Comparison of ENCODE assay signal across 18 cellular contexts in genomic region chr3:52430416-52430810, GRCh38. TPM values are rescaled to one million over a fixed set of nuclear protein-coding genes. Genes with fewer than 3 reads are reported as not detected.
"Had no signal": no experiment of that assay in that cellular context is flagged by ENCODE, and none has a peak within 500 bp of the region (broad histone marks: within the 10 kb centered on the region; RNA-seq: fewer than 3 reads in every experiment).

No MANE protein-coding gene starts in this region.

- H3K36me3 ChIP-seq: esophagus muscularis mucosa, prostate gland, tibial nerve had no signal

- H3K4me1 Mint-ChIP-seq: stimulated activated naive B cell treated with anti-CD40 and anti-IgM and Interleukin-4, amounts not matched to agents 10 μg/mL and 1 μg/mL and 100 μg/mL, for 72 hours had no signal

- ATAC-seq: activated CD4-positive, CD25-positive, alpha-beta regulatory T cell treated with anti-CD3 and anti-CD28 coated beads, Interleukin-2, amount 50 U/mL, for 24 hours; left colon; SK-N-SH treated with all-trans-retinoic acid at 6 μM for 48 hours; stimulated activated naive B cell treated with anti-CD40 and anti-IgM and Interleukin-4, amounts not matched to agents 10 μg/mL and 1 μg/mL and 100 μg/mL, for 72 hours had no signal

- H3K4me1 ChIP-seq: prostate gland had no signal

- H3K27ac ChIP-seq: prostate gland had no signal

- H3K27me3 ChIP-seq: esophagus muscularis mucosa, tibial nerve had no signal

- FAIRE-seq: astrocyte, endometrium had no signal

- DNase-seq: activated naive CD4-positive, alpha-beta T cell treated with anti-CD3 and anti-CD28 coated beads, Interleukin-2, amount 50 U/mL, for 16 hours; glutamatergic neuron; mesendoderm; SHP77 treated with DMSO at 0.1 percent for 48 hours; stimulated activated naive B cell treated with anti-CD40 and anti-IgM and Interleukin-4, amounts not matched to agents 10 μg/mL and 1 μg/mL and 100 μg/mL, for 72 hours; T-helper 1 cell; T1000 had no signal

- H3K9me3 ChIP-seq: esophagus muscularis mucosa, prostate gland, tibial nerve had no signal

- H3K9me3 Mint-ChIP-seq: activated T-helper 2 cell treated with anti-CD3 and anti-CD28 coated beads, Interferon-gamma antibody, Interleukin-2, Interleukin-4, amounts not matched to agents 10 μg/mL and 5 μg/mL and 100 μg/mL, durations not matched to agents 14 hours and 24 hours and 36 hours; stimulated activated naive B cell treated with anti-CD40 and anti-IgM and Interleukin-4, amounts not matched to agents 10 μg/mL and 1 μg/mL and 100 μg/mL, for 72 hours had no signal

- H3K27ac Mint-ChIP-seq: activated T-helper 2 cell treated with anti-CD3 and anti-CD28 coated beads, Interferon-gamma antibody, Interleukin-2, Interleukin-4, amounts not matched to agents 10 μg/mL and 5 μg/mL and 100 μg/mL, durations not matched to agents 14 hours and 24 hours and 36 hours; stimulated activated naive B cell treated with anti-CD40 and anti-IgM and Interleukin-4, amounts not matched to agents 10 μg/mL and 1 μg/mL and 100 μg/mL, for 72 hours had no signal

- H3K4me3 Mint-ChIP-seq: stimulated activated naive B cell treated with anti-CD40 and anti-IgM and Interleukin-4, amounts not matched to agents 10 μg/mL and 1 μg/mL and 100 μg/mL, for 72 hours had no signal

- H3K4me3 ChIP-seq: esophagus muscularis mucosa, prostate gland, tibial nerve had no signal

- H3K36me3 Mint-ChIP-seq: stimulated activated naive B cell treated with anti-CD40 and anti-IgM and Interleukin-4, amounts not matched to agents 10 μg/mL and 1 μg/mL and 100 μg/mL, for 72 hours had no signal

RNA-seq across cellular contexts. Expression of gene SEMA3G, which starts 14.5 kb away (rescaled TPM):
- total RNA-seq: osteoblast had no signal
- polyA plus RNA-seq: neural cell had no signal
